1 cellular context compared by ENCODE assay signal in genomic region chr1:9912264-9912936, GRCh38.
TF ChIP-seq lines count a peak whose summit lies in the region.

No MANE protein-coding gene starts in this region.

TF ChIP-seq in HCT116, 20 proteins besides CTCF, POLR2A, EP300 and RAD21 (continued from another document):
- TF ChIP-seq ZFX (IDR thresholded peaks at IDR 0.05) (no peak), CEBPB (IDR thresholded peaks at IDR 0.05; ENCODE audit: low read depth) (no peak), FOSL1 (IDR thresholded peaks at IDR 0.05; ENCODE audit: low read depth) (no peak), ELF1 (IDR thresholded peaks at IDR 0.05; ENCODE audit: borderline replicate concordance, low read depth) (no peak), YY1 (IDR thresholded peaks at IDR 0.05; ENCODE audit: extremely low read depth, insufficient replicate concordance, low read depth, low read length) (no peak), EZH2phosphoT487 (IDR thresholded peaks at IDR 0.05; ENCODE audit: borderline replicate concordance) (no peak), POLR2AphosphoS5 (IDR thresholded peaks at IDR 0.05; ENCODE audit: low read depth, low read length) (no peak), SRF (IDR thresholded peaks at IDR 0.05; ENCODE audit: low read depth) (no peak), ATF3 (IDR thresholded peaks at IDR 0.05) (no peak)
- TF ChIP-seq, protein P1, sequence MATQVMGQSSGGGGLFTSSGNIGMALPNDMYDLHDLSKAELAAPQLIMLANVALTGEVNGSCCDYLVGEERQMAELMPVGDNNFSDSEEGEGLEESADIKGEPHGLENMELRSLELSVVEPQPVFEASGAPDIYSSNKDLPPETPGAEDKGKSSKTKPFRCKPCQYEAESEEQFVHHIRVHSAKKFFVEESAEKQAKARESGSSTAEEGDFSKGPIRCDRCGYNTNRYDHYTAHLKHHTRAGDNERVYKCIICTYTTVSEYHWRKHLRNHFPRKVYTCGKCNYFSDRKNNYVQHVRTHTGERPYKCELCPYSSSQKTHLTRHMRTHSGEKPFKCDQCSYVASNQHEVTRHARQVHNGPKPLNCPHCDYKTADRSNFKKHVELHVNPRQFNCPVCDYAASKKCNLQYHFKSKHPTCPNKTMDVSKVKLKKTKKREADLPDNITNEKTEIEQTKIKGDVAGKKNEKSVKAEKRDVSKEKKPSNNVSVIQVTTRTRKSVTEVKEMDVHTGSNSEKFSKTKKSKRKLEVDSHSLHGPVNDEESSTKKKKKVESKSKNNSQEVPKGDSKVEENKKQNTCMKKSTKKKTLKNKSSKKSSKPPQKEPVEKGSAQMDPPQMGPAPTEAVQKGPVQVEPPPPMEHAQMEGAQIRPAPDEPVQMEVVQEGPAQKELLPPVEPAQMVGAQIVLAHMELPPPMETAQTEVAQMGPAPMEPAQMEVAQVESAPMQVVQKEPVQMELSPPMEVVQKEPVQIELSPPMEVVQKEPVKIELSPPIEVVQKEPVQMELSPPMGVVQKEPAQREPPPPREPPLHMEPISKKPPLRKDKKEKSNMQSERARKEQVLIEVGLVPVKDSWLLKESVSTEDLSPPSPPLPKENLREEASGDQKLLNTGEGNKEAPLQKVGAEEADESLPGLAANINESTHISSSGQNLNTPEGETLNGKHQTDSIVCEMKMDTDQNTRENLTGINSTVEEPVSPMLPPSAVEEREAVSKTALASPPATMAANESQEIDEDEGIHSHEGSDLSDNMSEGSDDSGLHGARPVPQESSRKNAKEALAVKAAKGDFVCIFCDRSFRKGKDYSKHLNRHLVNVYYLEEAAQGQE (IDR thresholded peaks at IDR 0.05; ENCODE audit: low read depth): no peak
- TF ChIP-seq, protein P2, sequence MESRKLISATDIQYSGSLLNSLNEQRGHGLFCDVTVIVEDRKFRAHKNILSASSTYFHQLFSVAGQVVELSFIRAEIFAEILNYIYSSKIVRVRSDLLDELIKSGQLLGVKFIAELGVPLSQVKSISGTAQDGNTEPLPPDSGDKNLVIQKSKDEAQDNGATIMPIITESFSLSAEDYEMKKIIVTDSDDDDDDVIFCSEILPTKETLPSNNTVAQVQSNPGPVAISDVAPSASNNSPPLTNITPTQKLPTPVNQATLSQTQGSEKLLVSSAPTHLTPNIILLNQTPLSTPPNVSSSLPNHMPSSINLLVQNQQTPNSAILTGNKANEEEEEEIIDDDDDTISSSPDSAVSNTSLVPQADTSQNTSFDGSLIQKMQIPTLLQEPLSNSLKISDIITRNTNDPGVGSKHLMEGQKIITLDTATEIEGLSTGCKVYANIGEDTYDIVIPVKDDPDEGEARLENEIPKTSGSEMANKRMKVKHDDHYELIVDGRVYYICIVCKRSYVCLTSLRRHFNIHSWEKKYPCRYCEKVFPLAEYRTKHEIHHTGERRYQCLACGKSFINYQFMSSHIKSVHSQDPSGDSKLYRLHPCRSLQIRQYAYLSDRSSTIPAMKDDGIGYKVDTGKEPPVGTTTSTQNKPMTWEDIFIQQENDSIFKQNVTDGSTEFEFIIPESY (IDR thresholded peaks at IDR 0.05; ENCODE audit: extremely low read depth, insufficient replicate concordance, low read length): no peak
TF ChIP-seq in HCT116: peak in this region for 0.
